22 cellular contexts compared by ENCODE assay signal in genomic region chr16:68360971-68361370, GRCh38. TPM values are rescaled to one million over a fixed set of nuclear protein-coding genes. Genes with fewer than 3 reads are reported as not detected.
DNase-seq lines count a peak whose midpoint lies in the region; ATAC-seq and TF ChIP-seq lines count a peak whose summit lies in the region.
"Had no signal": no experiment of that assay in that cellular context is flagged by ENCODE, and none has a peak within 500 bp of the region (broad histone marks: within the 10 kb centered on the region; RNA-seq: fewer than 3 reads in every experiment).

No MANE protein-coding gene starts in this region.

- no peak overlapping the region for H3K4me3 ChIP-seq in BLaER1 treated with 17β-estradiol and CSF1 and Interleukin-3, amounts not matched to agents 10 nM and 100 nM
- H3K4me3 ChIP-seq in Loucy (ENCODE audit: low read length, poor library complexity, severe bottlenecking): no peak overlapping the region
- H3K4me3 ChIP-seq: A549 had no signal

- TF ChIP-seq CTCF in Loucy (conservative IDR thresholded peaks at IDR 0.05; ENCODE audit: low read length) (no peak), glutamatergic neuron (IDR thresholded peaks at IDR 0.05; ENCODE audit: partially characterized antibody, unreplicated experiment) (no peak)

- no peaks in the 10 kb centered on the region; the same call in 1 of the 2 replicates for H3F3A ChIP-seq in Loucy (ENCODE audit: low read depth)

- H3K4me1 ChIP-seq in BLaER1 treated with 17β-estradiol and CSF1 and Interleukin-3, amounts not matched to agents 10 nM and 100 nM: peaks cover 87 to 100% (median 100%) of the 10 kb centered on the region in 10 experiments
- peaks cover 92% of the 10 kb centered on the region for H3K4me1 ChIP-seq in Loucy (ENCODE audit: insufficient read depth, low read length, poor library complexity, severe bottlenecking)
- H3K4me1 ChIP-seq: A549 had no signal

- peaks cover 13 to 33% (median 16%) of the 10 kb centered on the region in 11 experiments; a peak in 14 of 22 replicates for H3K36me3 ChIP-seq in BLaER1 treated with 17β-estradiol and CSF1 and Interleukin-3, amounts not matched to agents 10 nM and 100 nM
- H3K36me3 ChIP-seq in Loucy (ENCODE audit: insufficient read depth, low read length): peaks cover 6% of the 10 kb centered on the region; the same call in 1 of the 2 replicates

- H3K36me3 Mint-ChIP-seq in glutamatergic neuron (ENCODE audit: unreplicated experiment): no peaks in the 10 kb centered on the region

- peak overlapping the region; percentile 54 to 100 (median 96) for H3K4me2 ChIP-seq in BLaER1 treated with 17β-estradiol and CSF1 and Interleukin-3, amounts not matched to agents 10 nM and 100 nM
- H3K4me2 ChIP-seq in Loucy (ENCODE audit: low read depth, low read length, poor library complexity, severe bottlenecking): no peak overlapping the region
- H3K4me2 ChIP-seq: A549, KMS-11 had no signal

- H3K27me3 Mint-ChIP-seq in glutamatergic neuron (ENCODE audit: unreplicated experiment): peaks cover 21% of the 10 kb centered on the region
- H3K27me3 Mint-ChIP-seq: T-cell had no signal

- H3K4me3 Mint-ChIP-seq in glutamatergic neuron (ENCODE audit: unreplicated experiment): no peak overlapping the region
- H3K4me3 Mint-ChIP-seq: T-cell had no signal

- H3K9me3 ChIP-seq in BLaER1 treated with 17β-estradiol and CSF1 and Interleukin-3, amounts not matched to agents 10 nM and 100 nM (replicated peaks in 1 of 11): no peaks in the 10 kb centered on the region
- no peaks in the 10 kb centered on the region for H3K9me3 ChIP-seq in Loucy (ENCODE audit: insufficient read depth, low read depth, low read length)
- H3K9me3 ChIP-seq: A549 had no signal

- H3K79me2 ChIP-seq in Loucy (ENCODE audit: insufficient read depth, low read length): no peaks in the 10 kb centered on the region

- no peak for ATAC-seq in GM19455 (IDR thresholded peaks at IDR 0.05; ENCODE audit: unreplicated experiment)
- ATAC-seq: PC-3, T-cell had no signal

- peaks cover 0 to 34% (median 0%) of the 10 kb centered on the region in 11 experiments; a peak in 3 of 22 replicates for H3K27me3 ChIP-seq in BLaER1 treated with 17β-estradiol and CSF1 and Interleukin-3, amounts not matched to agents 10 nM and 100 nM
- no peaks in the 10 kb centered on the region for H3K27me3 ChIP-seq in Loucy (ENCODE audit: insufficient read depth, low read length, poor library complexity, severe bottlenecking)

- H3K9me3 Mint-ChIP-seq in glutamatergic neuron (ENCODE audit: unreplicated experiment): peaks cover 13% of the 10 kb centered on the region
- H3K9me3 Mint-ChIP-seq: CD8-positive, alpha-beta memory T cell; T-cell had no signal

- H3K9ac ChIP-seq in BLaER1 treated with 17β-estradiol and CSF1 and Interleukin-3, amounts not matched to agents 10 nM and 100 nM: peak overlapping the region in 5 of 11 experiments; percentile 23 to 76 (median 61); a peak in 6 of 22 replicates
- peak overlapping the region; percentile 19 for H3K9ac ChIP-seq in Loucy (ENCODE audit: low read depth, low read length, poor library complexity, severe bottlenecking)
- H3K9ac ChIP-seq: KMS-11 had no signal

- peak overlapping the region; percentile 72 for H3K27ac Mint-ChIP-seq in glutamatergic neuron (ENCODE audit: unreplicated experiment)

- H3K27ac ChIP-seq in BLaER1 treated with 17β-estradiol and CSF1 and Interleukin-3, amounts not matched to agents 10 nM and 100 nM: peak overlapping the region in 5 of 11 experiments; percentile 39 to 87 (median 84); a peak in 7 of 22 replicates
- H3K27ac ChIP-seq: A549, C4-2B, KMS-11 had no signal

- no peak for DNase-seq in glutamatergic neuron
- peak in 6 of 10 donors; percentile 29 to 91 (median 41) for DNase-seq in posterior cingulate gyrus
- no peak for DNase-seq in NOMO-1 treated with dmso at 0.1 percent for 144 hours (lab: John Stamatoyannopoulos, UW; ENCODE audit: unreplicated experiment)
- no peak for DNase-seq in H4 (ENCODE audit: low spot score)
- DNase-seq: AML-193; Calu3; CD8-positive, alpha-beta memory T cell; DMS79 treated with DMSO at 0.1 percent for 48 hours; IMR-90; NCI-H1048; NCI-H1417; NCI-H1694 treated with DMSO at 0.1 percent for 48 hours; NCI-H524; NCI-H748 treated with DMSO at 0.1 percent for 48 hours; PC-3; T-cell had no signal

- H2AFZ ChIP-seq in Loucy (ENCODE audit: low read length): no peak overlapping the region

- peaks cover 34% of the 10 kb centered on the region for H3K4me1 Mint-ChIP-seq in glutamatergic neuron (ENCODE audit: low read depth, unreplicated experiment)

- intact Hi-C loops in posterior cingulate gyrus (cut with DNase I): no loop called here

- peaks cover 0 to 95% (median 9%) of the 10 kb centered on the region in 11 experiments; a peak in 12 of 22 replicates for H4K20me1 ChIP-seq in BLaER1 treated with 17β-estradiol and CSF1 and Interleukin-3, amounts not matched to agents 10 nM and 100 nM
- H4K20me1 ChIP-seq in Loucy (ENCODE audit: insufficient read depth, low read length, poor library complexity, severe bottlenecking): no peaks in the 10 kb centered on the region

- H3K9me2 ChIP-seq in Loucy (replicated peaks; ENCODE audit: low read depth, low read length): no peaks in the 10 kb centered on the region

RNA-seq across cellular contexts. Expression of gene PRMT7, which starts 50.2 kb away (rescaled TPM):
- total RNA-seq in glutamatergic neuron (ENCODE audit: unreplicated experiment): 62.7 TPM
- total RNA-seq in H4 (2014; rRNA removed; shearing (Covaris generic)): 37.5 and 50.1 TPM in 2 replicates

RNA-seq across cellular contexts. Expression of gene SLC7A6OS, which starts 50.2 kb away (rescaled TPM):
- total RNA-seq in glutamatergic neuron (ENCODE audit: unreplicated experiment): 25.2 TPM
- total RNA-seq in H4 (2014; rRNA removed; shearing (Covaris generic)): 7.3 and 8.1 TPM in 2 replicates

Comparison
In these comparisons a context has a peak if more than half of its experiments do, and no peak if none do; other contexts are left out.
1. DNase-seq: peak in posterior cingulate gyrus (6 of 10); none in glutamatergic neuron (single experiment), NOMO-1 treated with dmso at 0.1 percent for 144 hours (single experiment) and H4 (single experiment).